Comparison of ENCODE assay signal across 16 cellular contexts in the genomic region with DNA sequence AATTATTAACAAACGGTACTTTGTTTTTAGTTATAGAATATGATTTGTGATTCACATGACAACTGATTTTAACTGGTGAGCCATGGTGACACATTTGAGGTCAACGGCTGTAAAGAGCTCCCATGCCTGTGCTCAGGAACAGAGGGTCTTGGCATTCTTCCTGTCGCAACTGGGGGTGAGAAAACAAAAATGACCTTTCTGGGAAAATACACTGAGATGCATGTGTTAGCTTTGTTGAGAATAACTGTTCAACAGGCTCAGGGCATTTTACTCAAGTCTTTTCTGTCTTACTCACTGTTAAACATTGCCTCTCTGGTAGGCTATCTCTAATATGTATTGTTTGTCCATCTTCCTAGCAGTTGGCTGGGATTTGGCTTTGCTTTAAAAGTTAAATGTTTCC. TPM values are rescaled to one million over a fixed set of nuclear protein-coding genes. Genes with fewer than 3 reads are reported as not detected.
DNase-seq lines count a peak whose midpoint lies in the region; ATAC-seq and TF ChIP-seq lines count a peak whose summit lies in the region.
"Had no signal": no experiment of that assay in that cellular context is flagged by ENCODE, and none has a peak within 500 bp of the region (broad histone marks: within the 10 kb centered on the region; RNA-seq: fewer than 3 reads in every experiment).

No MANE protein-coding gene starts in this region.

- no peak overlapping the region for H2BK120ac ChIP-seq in mesenchymal stem cell (ENCODE audit: low read depth, low read length)

- no peak overlapping the region for H3K4me2 ChIP-seq in mesenchymal stem cell (ENCODE audit: low read length, poor library complexity, severe bottlenecking)

- H3K4me1 Mint-ChIP-seq in HFFc6 (ENCODE audit: low read depth), result no peaks in the 10 kb centered on the region
- H3K4me1 Mint-ChIP-seq: B cell had no signal

- H3K9me3 ChIP-seq in mesenchymal stem cell (ENCODE audit: control insufficient read depth, low read length), result no peaks in the 10 kb centered on the region
- H3K9me3 ChIP-seq in transverse colon, result no peaks in the 10 kb centered on the region

- no peak overlapping the region for H3K4me3 ChIP-seq in choroid plexus epithelial cell (ENCODE audit: low read depth, low read length)
- no peak overlapping the region for H3K4me3 ChIP-seq in mesenchymal stem cell (ENCODE audit: insufficient read depth in 1 of 2, low read depth in 1 of 2, low read length in 2 of 2)
- no peak overlapping the region for H3K4me3 ChIP-seq in transverse colon

- peak overlapping the region; percentile 42 for H2AFZ ChIP-seq in mesenchymal stem cell (ENCODE audit: low read depth, low read length)

- no peaks in the 10 kb centered on the region for H3K79me1 ChIP-seq in mesenchymal stem cell (replicated peaks; ENCODE audit: low read length, poor library complexity, severe bottlenecking)

- in situ Hi-C loops in transverse colon (cut with MboI; ENCODE audit: low pct_ligation_motif_present in 1 of 4, low pct_unique_long_range_greater_than_20kb in 1 of 4, low sequenced_read_pairs in 3 of 4), result no loop called here

- H3K27ac Mint-ChIP-seq in HFFc6, result no peak overlapping the region
- H3K27ac Mint-ChIP-seq: B cell; CD4-positive, alpha-beta T cell had no signal

- no peak for TF ChIP-seq POLR2A in transverse colon (IDR thresholded peaks at IDR 0.05)

- H3K4me3 Mint-ChIP-seq in HFFc6, result no peak overlapping the region
- H3K4me3 Mint-ChIP-seq: B cell; CD4-positive, alpha-beta T cell had no signal

- no peaks in the 10 kb centered on the region for H3K4me1 ChIP-seq in mesenchymal stem cell (ENCODE audit: control insufficient read depth, insufficient read depth, low read depth, low read length)
- no peaks in the 10 kb centered on the region for H3K4me1 ChIP-seq in transverse colon

- H4K8ac ChIP-seq in mesenchymal stem cell (ENCODE audit: low read length), result no peak overlapping the region

- no peak overlapping the region for H2BK15ac ChIP-seq in mesenchymal stem cell (ENCODE audit: low read depth, poor library complexity, severe bottlenecking)

- 62% methylated on average over 3 of the region's 3 CpGs for WGBS in mesenchymal stem cell
- WGBS in transverse colon (ENCODE audit: low coverage in 1 of 2), 2 donors, result 67 to 75% methylated on average over 3 of the region's 3 CpGs

- H3K14ac ChIP-seq in mesenchymal stem cell (ENCODE audit: low read length in 2 of 2), result no peak overlapping the region

- H3K27me3 Mint-ChIP-seq in HFFc6 (ENCODE audit: insufficient read depth), result peaks cover 3% of the 10 kb centered on the region; the same call in 1 of the 2 replicates
- H3K27me3 Mint-ChIP-seq: B cell; CD4-positive, alpha-beta T cell had no signal

- peak overlapping the region in 1 of 2 experiments; percentile 60 for H3K18ac ChIP-seq in mesenchymal stem cell (ENCODE audit: low read depth in 1 of 2, low read length in 2 of 2)

- no peak overlapping the region for H3K9ac ChIP-seq in mesenchymal stem cell (ENCODE audit: low read length)

- TF ChIP-seq CTCF in choroid plexus epithelial cell (conservative IDR thresholded peaks at IDR 0.05; ENCODE audit: low read depth, low read length) (no peak), HFFc6 (IDR thresholded peaks at IDR 0.05) (no peak), transverse colon (IDR thresholded peaks at IDR 0.05) (no peak)

- no peak overlapping the region for H2BK12ac ChIP-seq in mesenchymal stem cell (ENCODE audit: low read length in 2 of 2)

- TF ChIP-seq EP300 in transverse colon (IDR thresholded peaks at IDR 0.05; ENCODE audit: low read depth), result no peak

- intact Hi-C loops in transverse colon (cut with DNase I; ENCODE audit: low total_unique reads), result no loop called here

- H3K4ac ChIP-seq in mesenchymal stem cell (ENCODE audit: low read depth in 1 of 2, low read length in 2 of 2), result no peak overlapping the region

- no peaks in the 10 kb centered on the region for H3K27me3 ChIP-seq in mesenchymal stem cell (ENCODE audit: control insufficient read depth in 1 of 2, insufficient read depth in 1 of 2, low read length in 2 of 2)
- no peaks in the 10 kb centered on the region for H3K27me3 ChIP-seq in transverse colon

- H2AK5ac ChIP-seq in mesenchymal stem cell (ENCODE audit: low read length, severe bottlenecking), result no peak overlapping the region

- H3K36me3 Mint-ChIP-seq in HFFc6 (ENCODE audit: low read depth), result no peaks in the 10 kb centered on the region

- no peaks in the 10 kb centered on the region for H3K36me3 ChIP-seq in mesenchymal stem cell (ENCODE audit: control insufficient read depth in 1 of 2, insufficient read depth in 2 of 2, low read depth in 1 of 2, low read length in 2 of 2)
- no peaks in the 10 kb centered on the region for H3K36me3 ChIP-seq in transverse colon

- H4K91ac ChIP-seq in mesenchymal stem cell (ENCODE audit: low read length), result no peak overlapping the region

- no peak overlapping the region for H3K27ac ChIP-seq in mesenchymal stem cell (ENCODE audit: low read length, poor library complexity, severe bottlenecking)
- H3K27ac ChIP-seq in transverse colon, result no peak overlapping the region

- H3K23ac ChIP-seq in mesenchymal stem cell (ENCODE audit: low read length in 2 of 2), result no peak overlapping the region

- ATAC-seq in GM21367 (IDR thresholded peaks at IDR 0.05; ENCODE audit: unreplicated experiment) (no peak), GM18870 (IDR thresholded peaks at IDR 0.05; ENCODE audit: unreplicated experiment) (no peak)

- peaks cover 28% of the 10 kb centered on the region for H3K9me3 Mint-ChIP-seq in HFFc6
- H3K9me3 Mint-ChIP-seq: CD4-positive, alpha-beta T cell had no signal

- DNase-seq in NCI-H226 (peak; percentile 24), choroid plexus epithelial cell (ENCODE audit: low read depth) (peak; percentile 78), mesenchymal stem cell (no peak), HFFc6 (no peak), transverse colon (no peak)
- DNase-seq: C1 segment of cervical spinal cord; Calu3; CD4-positive, alpha-beta T cell; DMS 273 treated with DMSO at 0.1 percent for 48 hours; HCEC 1CT; IMR-90; KG1 had no signal

- no peak overlapping the region for H2BK5ac ChIP-seq in mesenchymal stem cell (ENCODE audit: low read depth, low read length, poor library complexity, severe bottlenecking)

RNA-seq across cellular contexts. Expression of a gene that starts 57.1 kb away (rescaled TPM):
- 2.2 TPM for polyA plus RNA-seq in mesenchymal stem cell (2013, experiment 1 of 2)
- polyA plus RNA-seq in mesenchymal stem cell (2013, experiment 2 of 2), result 2.2 TPM
- total RNA-seq in HFFc6 (2021; fragmentation: NEBNext Ultra II Directional; extraction: Animal tissue kit (Norgen Biotek cat#: 25700)), result not detected
- 100 to 1,000 TPM in 3 of 4 donors, 10 to 100 TPM in 1; 33.0 to 602 (median 361) TPM for total RNA-seq in transverse colon
- total RNA-seq: B cell, Daoy, IMR-90 had no signal
- polyA plus RNA-seq: IMR-90 had no signal

Comparison
In these comparisons a context has a peak if more than half of its experiments do, and no peak if none do; other contexts are left out.
1. DNase-seq: peak in NCI-H226 (single experiment) and choroid plexus epithelial cell (single experiment); none in mesenchymal stem cell (single experiment), HFFc6 (single experiment) and transverse colon (single experiment).
2. RNA of a gene that starts 57.1 kb away (total RNA-seq): 33.0 to 602 TPM in transverse colon; not detected in HFFc6; every median in the first group is over 10 times any median in the second.